In genomic region chr1:198108646-198109045, GRCh38 we compare ENCODE assay signal across 27 cellular contexts.
"Had no signal": no experiment of that assay in that cellular context is flagged by ENCODE, and none has a peak within 500 bp of the region (broad histone marks: within the 10 kb centered on the region; RNA-seq: fewer than 3 reads in every experiment).

No MANE protein-coding gene starts in this region.

- DNase-seq: dermis blood vessel endothelial cell; effector memory CD4-positive, alpha-beta T cell; foreskin melanocyte; hypothalamus; immature natural killer cell; left ventricle myocardium superior; lower lobe of right lung; naive thymus-derived CD8-positive, alpha-beta T cell; nephron progenitor cell; nucleus accumbens; ovary; posterior cingulate gyrus; psoas muscle; right cardiac atrium; small intestine; stimulated activated CD4-positive, alpha-beta T cell treated with anti-CD3 and anti-CD28 coated beads, Interleukin-15, amount 100 ng/mL, for 24 hours; stimulated activated CD4-positive, alpha-beta T cell treated with anti-CD3 and anti-CD28 coated beads, Interleukin-2, amount 100 ng/mL, for 48 hours; stimulated activated naive B cell treated with anti-CD40 and anti-IgM and Interleukin-4, amounts not matched to agents 10 μg/mL and 1 μg/mL and 100 μg/mL, for 72 hours; upper lobe of left lung had no signal

- H3K4me1 ChIP-seq: esophagus muscularis mucosa, lower lobe of right lung, psoas muscle, upper lobe of left lung had no signal

- H3K27me3 ChIP-seq: esophagus muscularis mucosa, ovary, tibial nerve, upper lobe of left lung had no signal

- H3K9me3 ChIP-seq: esophagus muscularis mucosa, lower lobe of right lung, ovary, psoas muscle, thoracic aorta, tibial nerve, upper lobe of left lung had no signal

- H3K27ac Mint-ChIP-seq: immature natural killer cell; naive thymus-derived CD8-positive, alpha-beta T cell; nephron progenitor cell; stimulated activated naive B cell treated with anti-CD40 and anti-IgM and Interleukin-4, amounts not matched to agents 10 μg/mL and 1 μg/mL and 100 μg/mL, for 72 hours; stimulated activated naive CD8-positive, alpha-beta T cell treated with anti-CD3 and anti-CD28 coated beads, Interleukin-15, Interleukin-2, amounts not matched to agents 100 ng/mL and 50 ng/mL, for 24 hours had no signal

- H3K27ac ChIP-seq: coronary artery, esophagus muscularis mucosa, lower lobe of right lung, ovary, psoas muscle, thoracic aorta, tibial nerve, upper lobe of left lung had no signal

- H3K36me3 ChIP-seq: esophagus muscularis mucosa, lower lobe of right lung, ovary, thoracic aorta, tibial nerve, upper lobe of left lung had no signal

- H3K4me3 Mint-ChIP-seq: immature natural killer cell; naive thymus-derived CD8-positive, alpha-beta T cell; nephron progenitor cell; stimulated activated naive B cell treated with anti-CD40 and anti-IgM and Interleukin-4, amounts not matched to agents 10 μg/mL and 1 μg/mL and 100 μg/mL, for 72 hours; stimulated activated naive CD8-positive, alpha-beta T cell treated with anti-CD3 and anti-CD28 coated beads, Interleukin-15, Interleukin-2, amounts not matched to agents 100 ng/mL and 50 ng/mL, for 24 hours had no signal

- H3K27me3 Mint-ChIP-seq: naive thymus-derived CD8-positive, alpha-beta T cell; stimulated activated naive B cell treated with anti-CD40 and anti-IgM and Interleukin-4, amounts not matched to agents 10 μg/mL and 1 μg/mL and 100 μg/mL, for 72 hours; stimulated activated naive CD8-positive, alpha-beta T cell treated with anti-CD3 and anti-CD28 coated beads, Interleukin-15, Interleukin-2, amounts not matched to agents 100 ng/mL and 50 ng/mL, for 24 hours had no signal

- H3K36me3 Mint-ChIP-seq: immature natural killer cell; naive thymus-derived CD8-positive, alpha-beta T cell; stimulated activated naive B cell treated with anti-CD40 and anti-IgM and Interleukin-4, amounts not matched to agents 10 μg/mL and 1 μg/mL and 100 μg/mL, for 72 hours had no signal

- H3K9me3 Mint-ChIP-seq: immature natural killer cell; naive thymus-derived CD8-positive, alpha-beta T cell; nephron progenitor cell; stimulated activated naive B cell treated with anti-CD40 and anti-IgM and Interleukin-4, amounts not matched to agents 10 μg/mL and 1 μg/mL and 100 μg/mL, for 72 hours; stimulated activated naive CD8-positive, alpha-beta T cell treated with anti-CD3 and anti-CD28 coated beads, Interleukin-15, Interleukin-2, amounts not matched to agents 100 ng/mL and 50 ng/mL, for 24 hours had no signal

- H3K4me3 ChIP-seq: coronary artery, esophagus muscularis mucosa, lower lobe of right lung, ovary, psoas muscle, thoracic aorta, tibial nerve, upper lobe of left lung had no signal

- FAIRE-seq: endothelial cell of umbilical vein, keratinocyte, small intestine, urothelium cell line had no signal

- H3K4me1 Mint-ChIP-seq: naive thymus-derived CD8-positive, alpha-beta T cell; nephron progenitor cell; stimulated activated naive B cell treated with anti-CD40 and anti-IgM and Interleukin-4, amounts not matched to agents 10 μg/mL and 1 μg/mL and 100 μg/mL, for 72 hours had no signal
